Comparison of ENCODE assay signal across 12 cellular contexts in the genomic region with DNA sequence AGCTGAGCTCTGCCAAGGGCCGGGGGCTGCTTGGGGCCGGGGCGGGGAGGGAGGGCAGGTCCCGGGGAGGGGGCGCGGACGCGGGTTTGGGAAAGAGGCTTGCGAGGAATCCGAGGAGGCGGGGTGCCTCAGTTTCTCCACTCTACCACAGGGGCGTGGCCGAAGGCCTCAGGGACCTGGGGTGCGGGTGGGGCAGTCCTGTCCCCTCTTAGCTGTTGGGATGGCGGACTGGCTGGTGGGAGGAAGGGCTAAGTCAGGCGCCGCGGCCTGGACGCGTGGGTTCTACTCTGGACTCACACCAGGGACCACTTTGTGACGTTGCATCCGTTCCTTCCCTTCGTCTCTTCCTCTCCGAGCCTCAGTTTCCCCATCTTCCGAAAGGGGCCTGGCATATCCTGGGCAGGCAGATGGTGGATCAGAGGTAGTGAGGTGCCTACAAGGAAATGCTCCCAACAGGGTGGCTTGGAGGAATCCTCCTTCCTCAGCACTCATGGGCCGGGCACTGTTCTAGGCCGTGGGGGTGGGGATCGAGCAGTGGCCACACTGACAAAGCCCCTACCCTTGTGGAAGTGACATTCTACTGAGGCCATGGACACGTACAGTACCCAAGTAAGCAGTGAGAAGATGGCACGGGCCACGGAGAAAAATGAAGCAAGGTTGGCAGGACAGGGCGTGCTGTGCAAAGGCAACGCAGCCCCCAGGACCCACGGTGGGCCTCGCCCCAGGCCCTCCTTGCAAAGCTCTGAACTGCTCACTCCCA. TPM values are rescaled to one million over a fixed set of nuclear protein-coding genes. Genes with fewer than 3 reads are reported as not detected.
DNase-seq lines count a peak whose midpoint lies in the region; ATAC-seq and TF ChIP-seq lines count a peak whose summit lies in the region.
"Had no signal": no experiment of that assay in that cellular context is flagged by ENCODE, and none has a peak within 500 bp of the region (broad histone marks: within the 10 kb centered on the region; RNA-seq: fewer than 3 reads in every experiment).

No MANE protein-coding gene starts in this region.

- H3K27me3 ChIP-seq in ascending aorta = no peaks in the 10 kb centered on the region
- H3K27me3 ChIP-seq in mesendoderm (ENCODE audit: insufficient read depth, low read length, poor library complexity) = no peaks in the 10 kb centered on the region
- peaks cover 0 to 56% (median 26%) of the 10 kb centered on the region in 3 donors for H3K27me3 ChIP-seq in stomach
- peaks cover 37% of the 10 kb centered on the region for H3K27me3 ChIP-seq in upper lobe of right lung

- no peak for ATAC-seq in upper lobe of right lung

- H2BK120ac ChIP-seq in mesendoderm (ENCODE audit: low read depth, low read length) = no peak overlapping the region

- H3K4me1 ChIP-seq in ascending aorta (peaks cover 0 to 2% of the 10 kb centered on the region in 2 donors), mesendoderm (ENCODE audit: control insufficient read depth, low read depth, low read length) (peaks cover 6% of the 10 kb centered on the region), stomach (peaks cover 15 to 18% (median 16%) of the 10 kb centered on the region in 4 donors), upper lobe of right lung (peaks cover 10% of the 10 kb centered on the region)

- no peak for TF ChIP-seq EP300 in stomach (IDR thresholded peaks at IDR 0.05)

- no peak overlapping the region for H3K18ac ChIP-seq in mesendoderm (ENCODE audit: low read length)

- DNase-seq in activated T-cell treated with anti-CD3 and anti-CD28 coated beads, Interleukin-2, amount 50 U/mL, for 1 hour = peak; percentile 16
- no peak for DNase-seq in activated T-cell treated with anti-CD3 and anti-CD28 coated beads for 4 hours
- DNase-seq in ascending aorta (ENCODE audit: low spot score in 2 of 2) = no peak
- DNase-seq in mesendoderm = no peak
- no peak for DNase-seq in stomach
- no peak for DNase-seq in C1 segment of cervical spinal cord (lab: John Stamatoyannopoulos, UW)
- no peak for DNase-seq in DMS153 (lab: John Stamatoyannopoulos, UW)
- no peak for DNase-seq in upper lobe of right lung
- DNase-seq: dermis blood vessel endothelial cell, hippocampal formation, Kasumi-1, NCI-H524 treated with DMSO at 0.1 percent for 48 hours had no signal

- H3K9me3 ChIP-seq in ascending aorta = no peaks in the 10 kb centered on the region
- H3K9me3 ChIP-seq in stomach = no peaks in the 10 kb centered on the region
- no peaks in the 10 kb centered on the region for H3K9me3 ChIP-seq in upper lobe of right lung

- no peak overlapping the region for H3K4me2 ChIP-seq in mesendoderm (ENCODE audit: low read length)

- H2AK5ac ChIP-seq in mesendoderm (ENCODE audit: low read length) = no peak overlapping the region

- H3K79me2 ChIP-seq in mesendoderm (ENCODE audit: control insufficient read depth, insufficient read depth, low read length) = no peaks in the 10 kb centered on the region

- H3K4ac ChIP-seq in mesendoderm (ENCODE audit: low read depth, low read length) = no peak overlapping the region

- TF ChIP-seq POLR2A in stomach (IDR thresholded peaks at IDR 0.05) = no peak

- H3K9ac ChIP-seq in mesendoderm (ENCODE audit: low read length) = peak overlapping the region; percentile 42

- H2BK5ac ChIP-seq in mesendoderm (ENCODE audit: low read length) = no peak overlapping the region

- no peak overlapping the region for H4K8ac ChIP-seq in mesendoderm (ENCODE audit: low read depth, low read length)

- H3K27ac ChIP-seq in ascending aorta = no peak overlapping the region
- no peak overlapping the region for H3K27ac ChIP-seq in mesendoderm (ENCODE audit: low read depth, low read length)
- H3K27ac ChIP-seq in stomach = no peak overlapping the region
- H3K27ac ChIP-seq in upper lobe of right lung = no peak overlapping the region

- H3K23ac ChIP-seq in mesendoderm (ENCODE audit: low read length) = peak overlapping the region; percentile 45

- H3K36me3 ChIP-seq in ascending aorta = no peaks in the 10 kb centered on the region
- no peaks in the 10 kb centered on the region for H3K36me3 ChIP-seq in mesendoderm (ENCODE audit: control insufficient read depth, insufficient read depth, low read length)
- H3K36me3 ChIP-seq in stomach = no peaks in the 10 kb centered on the region
- no peaks in the 10 kb centered on the region for H3K36me3 ChIP-seq in upper lobe of right lung

- no CpG with 5 or more reads among the region's 35 CpGs for WGBS in mesendoderm (ENCODE audit: extremely low coverage, insufficient coverage, low lambda C conversion rate)
- WGBS in stomach, 5 donors = 67 to 88% (median 69%) methylated on average over 24 to 35 of the region's 35 CpGs

- H3K79me1 ChIP-seq in mesendoderm (ENCODE audit: low read length) = no peaks in the 10 kb centered on the region

- intact Hi-C loops in ascending aorta (cut with DNase I) = no loop called here
- intact Hi-C loops in stomach (cut with DNase I; ENCODE audit: low total_unique reads) = no loop called here
- intact Hi-C loops in upper lobe of right lung (cut with DNase I) = no loop called here

- H2BK15ac ChIP-seq in mesendoderm (replicated peaks; ENCODE audit: low read depth) = no peak overlapping the region

- no peak overlapping the region for H4K5ac ChIP-seq in mesendoderm (ENCODE audit: low read length)

- peak overlapping the region; percentile 50 to 58 for H3K4me3 ChIP-seq in ascending aorta
- H3K4me3 ChIP-seq in mesendoderm (ENCODE audit: low read length) = no peak overlapping the region
- H3K4me3 ChIP-seq in stomach = peak overlapping the region; percentile 47 to 62 (median 52)
- no peak overlapping the region for H3K4me3 ChIP-seq in upper lobe of right lung

- no peak for TF ChIP-seq CTCF in ascending aorta (IDR thresholded peaks at IDR 0.05)
- no peak for TF ChIP-seq CTCF in stomach (IDR thresholded peaks at IDR 0.05)
- no peak for TF ChIP-seq CTCF in upper lobe of right lung (IDR thresholded peaks at IDR 0.05)

- peak overlapping the region; percentile 56 for H3K56ac ChIP-seq in mesendoderm (ENCODE audit: low read length)

RNA-seq across cellular contexts. Expression of a gene that starts 13.2 kb away (rescaled TPM):
- total RNA-seq in ascending aorta = not detected
- not detected for polyA plus RNA-seq in mesendoderm (2013, experiment 1 of 2)
- polyA plus RNA-seq in mesendoderm (2013, experiment 2 of 2) = not detected
- total RNA-seq in stomach = under 1 TPM in 1 of 5 donors, not detected in 4; 0.55 TPM
- not detected for polyA plus RNA-seq in stomach
- not detected for total RNA-seq in upper lobe of right lung
- total RNA-seq: dermis blood vessel endothelial cell had no signal

Comparison
In these comparisons a context has a peak if more than half of its experiments do, and no peak if none do; other contexts are left out.
1. H3K4me3 ChIP-seq: peak in ascending aorta (2 of 2) and stomach (4 of 4); none in mesendoderm (single experiment) and upper lobe of right lung (single experiment).